In genomic region chr1:22221233-22221780, GRCh38 we compare ENCODE assay signal across 27 cellular contexts.
"Had no signal": no experiment of that assay in that cellular context is flagged by ENCODE, and none has a peak within 500 bp of the region (broad histone marks: within the 10 kb centered on the region; RNA-seq: fewer than 3 reads in every experiment).

No MANE protein-coding gene starts in this region.

- ATAC-seq: activated CD8-positive, alpha-beta memory T cell treated with anti-CD3 and anti-CD28 coated beads, Interleukin-2, amount 10 ng/mL, durations not matched to agents 7 days and 5 days; body of pancreas; Panc1; T-helper 17 cell had no signal

- H3K36me3 ChIP-seq: MG63 had no signal

- H3K36me3 Mint-ChIP-seq: activated CD8-positive, alpha-beta memory T cell treated with anti-CD3 and anti-CD28 coated beads, Interleukin-2, amount 10 ng/mL, durations not matched to agents 7 days and 5 days; activated naive CD8-positive, alpha-beta T cell treated with anti-CD3 and anti-CD28 coated beads for 36 hours had no signal

- DNase-seq: activated B cell treated with CpG ODN at 0.5 μM for 24 hours; activated CD4-positive, alpha-beta T cell treated with anti-CD3 and anti-CD28 coated beads for 1 hour; activated CD4-positive, alpha-beta T cell treated with anti-CD3 and anti-CD28 coated beads, Interleukin-2, amount 10 ng/mL, durations not matched to agents 24 days and 14 days; activated CD4-positive, alpha-beta T cell treated with anti-CD3 and anti-CD28 coated beads, Interleukin-2, amount 50 U/mL, for 48 hours; activated CD8-positive, alpha-beta memory T cell treated with anti-CD3 and anti-CD28 coated beads, Interleukin-2, amount 10 ng/mL, durations not matched to agents 7 days and 5 days; activated gamma-delta T cell; activated naive CD4-positive, alpha-beta T cell treated with anti-CD3 and anti-CD28 coated beads for 36 hours; activated naive CD8-positive, alpha-beta T cell treated with anti-CD3 and anti-CD28 coated beads for 36 hours; activated T-cell treated with anti-CD3 and anti-CD28 coated beads, Interleukin-2, amount 50 U/mL, for 24 hours; central memory CD4-positive, alpha-beta T cell; MG63; MV-4-11; NCI-H1092 treated with DMSO at 0.1 percent for 48 hours; NCI-H1417 treated with DMSO at 0.1 percent for 48 hours; NCI-H1694; NCI-H2029; NCI-H510A treated with DMSO at 0.1 percent for 48 hours; NCI-H69; NK-92 treated with Interleukin-12 subunit alpha and Interleukin-12 subunit beta, amount 100 ng/mL, for 24 hours; OCI-M1; SHP77; T-helper 17 cell; T-helper 9 cell had no signal

- H3K4me3 Mint-ChIP-seq: activated B cell treated with CpG ODN at 0.5 μM for 24 hours; activated CD4-positive, alpha-beta T cell treated with anti-CD3 and anti-CD28 coated beads, Interleukin-2, amount 10 ng/mL, durations not matched to agents 24 days and 14 days; activated CD8-positive, alpha-beta memory T cell treated with anti-CD3 and anti-CD28 coated beads, Interleukin-2, amount 10 ng/mL, durations not matched to agents 7 days and 5 days; activated naive CD4-positive, alpha-beta T cell treated with anti-CD3 and anti-CD28 coated beads for 36 hours; activated naive CD8-positive, alpha-beta T cell treated with anti-CD3 and anti-CD28 coated beads for 36 hours; activated T-cell treated with anti-CD3 and anti-CD28 coated beads, Interleukin-2, amount 50 U/mL, for 24 hours; activated T-helper 1 cell treated with anti-CD3 and anti-CD28 coated beads, Interleukin-12 subunit alpha, Interleukin-12 subunit beta, Interleukin-2, Interleukin-4 antibody, amounts not matched to agents 30 ng/mL and 10 ng/mL and 1 ng/mL, durations not matched to agents 14 hours and 24 hours and 36 hours; T-helper 17 cell had no signal

- H3K27me3 ChIP-seq: body of pancreas, MG63 had no signal

- H3K9me3 Mint-ChIP-seq: activated B cell treated with CpG ODN at 0.5 μM for 24 hours; activated CD4-positive, alpha-beta T cell treated with anti-CD3 and anti-CD28 coated beads, Interleukin-2, amount 10 ng/mL, durations not matched to agents 24 days and 14 days; activated naive CD4-positive, alpha-beta T cell treated with anti-CD3 and anti-CD28 coated beads for 36 hours; activated naive CD8-positive, alpha-beta T cell treated with anti-CD3 and anti-CD28 coated beads for 36 hours; activated T-cell treated with anti-CD3 and anti-CD28 coated beads, Interleukin-2, amount 50 U/mL, for 24 hours; activated T-helper 1 cell treated with anti-CD3 and anti-CD28 coated beads, Interleukin-12 subunit alpha, Interleukin-12 subunit beta, Interleukin-2, Interleukin-4 antibody, amounts not matched to agents 30 ng/mL and 10 ng/mL and 1 ng/mL, durations not matched to agents 14 hours and 24 hours and 36 hours had no signal

- H3K9me3 ChIP-seq: body of pancreas had no signal

- H3K27ac Mint-ChIP-seq: activated B cell treated with CpG ODN at 0.5 μM for 24 hours; activated CD4-positive, alpha-beta T cell treated with anti-CD3 and anti-CD28 coated beads, Interleukin-2, amount 10 ng/mL, durations not matched to agents 24 days and 14 days; activated CD8-positive, alpha-beta memory T cell treated with anti-CD3 and anti-CD28 coated beads, Interleukin-2, amount 10 ng/mL, durations not matched to agents 7 days and 5 days; activated naive CD4-positive, alpha-beta T cell treated with anti-CD3 and anti-CD28 coated beads for 36 hours; activated naive CD8-positive, alpha-beta T cell treated with anti-CD3 and anti-CD28 coated beads for 36 hours; activated T-cell treated with anti-CD3 and anti-CD28 coated beads, Interleukin-2, amount 50 U/mL, for 24 hours; activated T-helper 1 cell treated with anti-CD3 and anti-CD28 coated beads, Interleukin-12 subunit alpha, Interleukin-12 subunit beta, Interleukin-2, Interleukin-4 antibody, amounts not matched to agents 30 ng/mL and 10 ng/mL and 1 ng/mL, durations not matched to agents 14 hours and 24 hours and 36 hours; T-helper 17 cell had no signal

- H3K4me3 ChIP-seq: body of pancreas, MG63 had no signal

- H3K4me1 ChIP-seq: body of pancreas had no signal

- H3K27me3 Mint-ChIP-seq: activated naive CD8-positive, alpha-beta T cell treated with anti-CD3 and anti-CD28 coated beads for 36 hours had no signal

- H3K27ac ChIP-seq: body of pancreas, RWPE1 had no signal

- H3K4me1 Mint-ChIP-seq: activated B cell treated with CpG ODN at 0.5 μM for 24 hours; activated CD4-positive, alpha-beta T cell treated with anti-CD3 and anti-CD28 coated beads, Interleukin-2, amount 10 ng/mL, durations not matched to agents 24 days and 14 days; activated CD8-positive, alpha-beta memory T cell treated with anti-CD3 and anti-CD28 coated beads, Interleukin-2, amount 10 ng/mL, durations not matched to agents 7 days and 5 days; activated naive CD8-positive, alpha-beta T cell treated with anti-CD3 and anti-CD28 coated beads for 36 hours had no signal
